ENCODE assay signal across 25 cellular contexts in genomic region chr2:198102120-198102519, GRCh38.
DNase-seq lines count a peak whose midpoint lies in the region; ATAC-seq, FAIRE-seq and TF ChIP-seq lines count a peak whose summit lies in the region.
"Had no signal": no experiment of that assay in that cellular context is flagged by ENCODE, and none has a peak within 500 bp of the region (broad histone marks: within the 10 kb centered on the region; RNA-seq: fewer than 3 reads in every experiment).

No MANE protein-coding gene starts in this region.

- POLR2A ChIA-PET in GM12878 (lab: Charles Lee), result no interaction called here
- POLR2A ChIA-PET in activated CD4-positive, alpha-beta T cell treated with anti-CD3 and anti-CD28 coated beads for 36 hours (lab: Charles Lee), result no interaction called here

- H4K20me1 ChIP-seq in GM12878 (ENCODE audit: control insufficient read depth, insufficient read depth), result no peaks in the 10 kb centered on the region
- H4K20me1 ChIP-seq: BLaER1 treated with 17β-estradiol and CSF1 and Interleukin-3, amounts not matched to agents 10 nM and 100 nM had no signal

- FAIRE-seq in GM12878 (lab: Jason Lieb, UNC), result no peak
- FAIRE-seq: A549, D721Med, G401.6, GM12892, GM18507, GM19239 had no signal

- peaks cover 24% of the 10 kb centered on the region for H3K36me3 Mint-ChIP-seq in activated CD4-positive, alpha-beta T cell treated with anti-CD3 and anti-CD28 coated beads for 36 hours (ENCODE audit: low read depth)

- CTCF ChIA-PET in GM12878 (lab: Yijun Ruan, JAX), result interaction anchor here (1.0 to 3.0 kb wide), 4 partner anchors 8 to 289 kb away, joined by 3 to 8 read pairs (median 4); no protein-coding TSS in a partner anchor
- CTCF ChIA-PET in activated CD4-positive, alpha-beta T cell treated with anti-CD3 and anti-CD28 coated beads for 36 hours (lab: Charles Lee), result no interaction called here

- no peak overlapping the region for H3K4me3 ChIP-seq in heart right ventricle
- H3K4me3 ChIP-seq in right cardiac atrium (ENCODE audit: low read length), result no peak overlapping the region
- H3K4me3 ChIP-seq in GM12878, result no peak overlapping the region
- H3K4me3 ChIP-seq: A549; BLaER1 treated with 17β-estradiol and CSF1 and Interleukin-3, amounts not matched to agents 10 nM and 100 nM had no signal

- H3K36me3 ChIP-seq in heart right ventricle, result peaks cover 0 to 25% (median 0%) of the 10 kb centered on the region in 9 donors
- no peaks in the 10 kb centered on the region for H3K36me3 ChIP-seq in GM12878 (ENCODE audit: control insufficient read depth in 2 of 2, insufficient read depth in 2 of 2, low read length in 1 of 2)
- H3K36me3 ChIP-seq: BLaER1 treated with 17β-estradiol and CSF1 and Interleukin-3, amounts not matched to agents 10 nM and 100 nM had no signal

- SMC1A ChIA-PET in GM12878 (lab: Charles Lee; ENCODE audit: uncharacterized antibody, unreplicated experiment), result interaction anchor here (0.8 to 1.9 kb wide), 9 partner anchors 10 to 296 kb away, joined by 3 to 6 read pairs (median 3); no protein-coding TSS in a partner anchor

- H3K9me3 Mint-ChIP-seq in activated CD4-positive, alpha-beta T cell treated with anti-CD3 and anti-CD28 coated beads for 36 hours (ENCODE audit: low read depth), result no peaks in the 10 kb centered on the region
- H3K9me3 Mint-ChIP-seq: CD4-positive, alpha-beta T cell; CD8-positive, alpha-beta T cell had no signal

- H3K4me2 ChIP-seq in GM12878 (ENCODE audit: control insufficient read depth, insufficient read depth), result no peak overlapping the region
- H3K4me2 ChIP-seq: A549 had no signal

- no peak for TF ChIP-seq CTCF in heart right ventricle (IDR thresholded peaks at IDR 0.05)
- TF ChIP-seq CTCF in GM12878 (IDR thresholded peaks at IDR 0.05 in 2 of 3, conservative IDR thresholded peaks at IDR 0.05 in 1 of 3; ENCODE audit: control insufficient read depth in 2 of 3, extremely low read depth in 1 of 3, insufficient read depth in 1 of 3, low read depth in 3 of 3, low read length in 3 of 3), result no peak

- no peak for TF ChIP-seq POLR2A in GM12878 (IDR thresholded peaks at IDR 0.05; ENCODE audit: low read depth, low read length)

- H3K79me2 ChIP-seq in GM12878 (ENCODE audit: control insufficient read depth, insufficient read depth, low read length), result no peaks in the 10 kb centered on the region

- ATAC-seq in heart right ventricle (peak in 2 of 8 donors; percentile 28 to 35), Right ventricle myocardium superior (ENCODE audit: poor library complexity) (no peak), right cardiac atrium (no peak), left cardiac atrium (no peak), GM12878 (peak; percentile 34)
- ATAC-seq in activated CD4-positive, alpha-beta T cell treated with anti-CD3 and anti-CD28 coated beads for 36 hours, result no peak
- ATAC-seq: A549; CD8-positive, alpha-beta T cell had no signal

- no peak overlapping the region for H3K4me3 Mint-ChIP-seq in activated CD4-positive, alpha-beta T cell treated with anti-CD3 and anti-CD28 coated beads for 36 hours
- H3K4me3 Mint-ChIP-seq: B cell; CD4-positive, alpha-beta T cell; CD8-positive, alpha-beta T cell had no signal

- DNase-seq in heart right ventricle (no peak), Right ventricle myocardium superior (no peak), right cardiac atrium (no peak), left cardiac atrium (no peak), GM12878 (ENCODE audit: low read depth, low spot score) (no peak), substantia nigra (lab: John Stamatoyannopoulos, UW) (no peak), NCI-H1436 treated with DMSO at 0.1 percent for 48 hours (lab: John Stamatoyannopoulos, UW) (no peak)
- DNase-seq in activated CD4-positive, alpha-beta T cell treated with anti-CD3 and anti-CD28 coated beads for 36 hours, result no peak
- DNase-seq: AML-193; Caco-2; Calu3; CD4-positive, alpha-beta T cell; CD8-positive, alpha-beta T cell; DMS79 treated with DMSO at 0.1 percent for 48 hours; GF-D8 had no signal

- no peak overlapping the region for H3K27ac Mint-ChIP-seq in activated CD4-positive, alpha-beta T cell treated with anti-CD3 and anti-CD28 coated beads for 36 hours
- H3K27ac Mint-ChIP-seq: B cell; CD4-positive, alpha-beta T cell; CD8-positive, alpha-beta T cell had no signal

- H3K4me1 ChIP-seq in heart right ventricle, result peaks cover 0 to 74% (median 34%) of the 10 kb centered on the region in 9 donors
- peaks cover 4% of the 10 kb centered on the region for H3K4me1 ChIP-seq in right cardiac atrium (ENCODE audit: control insufficient read depth, insufficient read depth, low read length)
- peaks cover under 1% of the 10 kb centered on the region; the same call in 1 of the 2 replicates for H3K4me1 ChIP-seq in GM12878 (ENCODE audit: control insufficient read depth, insufficient read depth, low read length)
- H3K4me1 ChIP-seq: A549, Caco-2 had no signal

- intact Hi-C loops in heart right ventricle (cut with DNase I), result no loop called here
- intact Hi-C loops in Right ventricle myocardium superior (cut with DNase I), result no loop called here
- intact Hi-C loops in right cardiac atrium (cut with DNase I), result no loop called here
- intact Hi-C loops in left cardiac atrium (cut with DNase I), result no loop called here
- intact Hi-C loops in GM12878 (cut with micrococcal nuclease; ENCODE audit: unreplicated experiment), result no loop called here
- intact Hi-C loops in activated CD4-positive, alpha-beta T cell treated with anti-CD3 and anti-CD28 coated beads for 36 hours (cut with DNase I, micrococcal nuclease), result no loop called here

- no peak for TF ChIP-seq RAD21 in GM12878 (IDR thresholded peaks at IDR 0.05; ENCODE audit: insufficient read depth, low read depth, low read length)

- 95 to 96% methylated on average over 3 of the region's 3 CpGs for WGBS in heart right ventricle, 2 donors
- 95% methylated on average over 3 of the region's 3 CpGs for WGBS in right cardiac atrium
- 10% methylated on average over 3 of the region's 3 CpGs for WGBS in GM12878 (ENCODE audit: insufficient coverage, insufficient replicate concordance, low lambda C conversion rate, missing lambda C conversion rate)

- in situ Hi-C loops in GM12878 (cut with MboI), result no loop called here

- RAD21 ChIA-PET in GM12878 (lab: Charles Lee; ENCODE audit: unreplicated experiment), result interaction anchor here (0.6 to 1.7 kb wide), 6 partner anchors 12 to 1387 kb away, joined by 3 to 6 read pairs (median 3); no protein-coding TSS in a partner anchor

- H3K9me3 ChIP-seq in heart right ventricle (peaks cover 0 to 3% (median 0%) of the 10 kb centered on the region in 11 donors), right cardiac atrium (ENCODE audit: control insufficient read depth, low read length) (no peaks in the 10 kb centered on the region), GM12878 (replicated peaks; ENCODE audit: control insufficient read depth, insufficient read depth, low read length) (no peaks in the 10 kb centered on the region)
- H3K9me3 ChIP-seq: A549, Caco-2 had no signal

- H3K9ac ChIP-seq in GM12878 (ENCODE audit: control insufficient read depth, insufficient read depth, low read length), result no peak overlapping the region
- H3K9ac ChIP-seq: BLaER1 treated with 17β-estradiol and CSF1 and Interleukin-3, amounts not matched to agents 10 nM and 100 nM had no signal

- no peak overlapping the region for H2AFZ ChIP-seq in GM12878 (ENCODE audit: control insufficient read depth, low read depth, low read length)

- peak overlapping the region in 6 of 10 donors; percentile 8 to 64 (median 44) for H3K27ac ChIP-seq in heart right ventricle
- peak overlapping the region; percentile 75 for H3K27ac ChIP-seq in right cardiac atrium (ENCODE audit: low read length)
- no peak overlapping the region for H3K27ac ChIP-seq in GM12878 (ENCODE audit: control insufficient read depth, insufficient read depth)
- H3K27ac ChIP-seq in substantia nigra (ENCODE audit: low read depth, low read length, poor library complexity, severe bottlenecking), result peak overlapping the region; percentile 1
- H3K27ac ChIP-seq: 22Rv1, A549, C4-2B had no signal

- no peaks in the 10 kb centered on the region for H3K27me3 Mint-ChIP-seq in activated CD4-positive, alpha-beta T cell treated with anti-CD3 and anti-CD28 coated beads for 36 hours
- H3K27me3 Mint-ChIP-seq: B cell; CD4-positive, alpha-beta T cell had no signal

- BruUV-seq in GM12878 (replicated peaks; lab: Mats Ljungman, UMichigan), result no TSS peak

- no peak for TF ChIP-seq EP300 in GM12878 (IDR thresholded peaks at IDR 0.05; ENCODE audit: borderline replicate concordance in 1 of 2, control insufficient read depth in 1 of 2, low read depth in 2 of 2, low read length in 2 of 2)

- peaks cover 10% of the 10 kb centered on the region for H3K4me1 Mint-ChIP-seq in activated CD4-positive, alpha-beta T cell treated with anti-CD3 and anti-CD28 coated beads for 36 hours
- H3K4me1 Mint-ChIP-seq: B cell had no signal

- H3K27me3 ChIP-seq in heart right ventricle, result no peaks in the 10 kb centered on the region
- H3K27me3 ChIP-seq in right cardiac atrium (ENCODE audit: control insufficient read depth, insufficient read depth), result no peaks in the 10 kb centered on the region
- no peaks in the 10 kb centered on the region for H3K27me3 ChIP-seq in GM12878 (replicated peaks in 1 of 2; ENCODE audit: control insufficient read depth in 2 of 2, insufficient read depth in 2 of 2, low read length in 1 of 2)
- H3K27me3 ChIP-seq: BLaER1 treated with 17β-estradiol and CSF1 and Interleukin-3, amounts not matched to agents 10 nM and 100 nM had no signal

TF ChIP-seq in GM12878, 131 proteins besides CTCF, POLR2A, EP300 and RAD21:
- TF ChIP-seq SIX5 (IDR thresholded peaks at IDR 0.05; ENCODE audit: low read depth, low read length, severe bottlenecking) (no peak), CHD4 (IDR thresholded peaks at IDR 0.05) (no peak), TBL1XR1 (IDR thresholded peaks at IDR 0.05; ENCODE audit: low read depth, low read length) (no peak), HDGF (IDR thresholded peaks at IDR 0.05) (no peak), CHD2 (IDR thresholded peaks at IDR 0.05; ENCODE audit: borderline replicate concordance, low read depth, low read length) (no peak), BHLHE40 (IDR thresholded peaks at IDR 0.05; ENCODE audit: borderline replicate concordance in 1 of 2, low read depth in 2 of 2, low read length in 1 of 2) (peak; percentile 69 to 79; a peak in 3 of 4 replicates), MEF2B (IDR thresholded peaks at IDR 0.05; ENCODE audit: partially characterized antibody, poor library complexity, severe bottlenecking) (peak; percentile 20), ZZZ3 (IDR thresholded peaks at IDR 0.05; ENCODE audit: control insufficient read depth, insufficient read length, low read depth) (no peak), IRF3 (IDR thresholded peaks at IDR 0.05) (no peak)
TF ChIP-seq in GM12878: peak in this region for 2.
